Comparison of ENCODE assay signal across 1 cellular context in the genomic region with DNA sequence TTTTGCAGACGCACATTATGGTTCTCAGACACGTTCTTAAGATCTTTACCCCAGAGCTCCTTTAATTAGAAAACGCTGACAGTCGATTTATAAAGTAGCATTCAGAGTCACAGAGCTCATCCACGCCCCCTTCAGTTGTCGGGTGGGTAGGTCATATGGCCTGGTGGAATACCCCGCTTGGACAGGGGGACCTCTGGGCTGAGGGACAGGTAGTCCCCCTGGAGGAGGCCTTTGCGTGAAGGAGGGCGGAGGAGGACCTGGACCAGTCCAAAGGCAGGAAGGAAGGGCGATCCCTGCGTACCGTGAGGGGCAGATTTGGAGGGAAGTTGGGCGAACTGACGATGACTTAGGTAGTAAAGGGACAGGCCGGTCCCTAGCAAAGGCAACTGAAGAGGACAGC.
TF ChIP-seq lines count a peak whose summit lies in the region.

No MANE protein-coding gene starts in this region.

TF ChIP-seq in GM23338, 12 proteins besides CTCF, POLR2A, EP300 and RAD21:
- TF ChIP-seq POLR2AphosphoS5 (IDR thresholded peaks at IDR 0.05; ENCODE audit: low read depth), result peak; percentile 65
- TF ChIP-seq CREB1 (CRISPR knock-in tag; IDR thresholded peaks at IDR 0.05; ENCODE audit: low read depth), result no peak
TF ChIP-seq in GM23338: peak in this region for 1.
